ENCODE assay signal across 9 cellular contexts in genomic region chr9:131406567-131407436, GRCh38. TPM values are rescaled to one million over a fixed set of nuclear protein-coding genes. Genes with fewer than 3 reads are reported as not detected.
DNase-seq lines count a peak whose midpoint lies in the region; TF ChIP-seq lines count a peak whose summit lies in the region.
"Had no signal": no experiment of that assay in that cellular context is flagged by ENCODE, and none has a peak within 500 bp of the region (broad histone marks: within the 10 kb centered on the region; RNA-seq: fewer than 3 reads in every experiment).

No MANE protein-coding gene starts in this region.

- WGBS in stomach, 5 donors = 13 to 20% (median 19%) methylated on average over 9 of the region's 9 CpGs

- peak overlapping the region; percentile 44 for H3K4me3 Mint-ChIP-seq in activated naive CD8-positive, alpha-beta T cell treated with anti-CD3 and anti-CD28 coated beads for 36 hours

- intact Hi-C loops in stomach (cut with DNase I; ENCODE audit: low total_unique reads) = no loop called here

- TF ChIP-seq CTCF in stomach (IDR thresholded peaks at IDR 0.05) (no peak), GM10248 (IDR thresholded peaks at IDR 0.05; ENCODE audit: control extremely low read depth, extremely low read depth, low read depth, missing control alignments) (no peak)

- peaks cover 83% of the 10 kb centered on the region for H3K4me1 Mint-ChIP-seq in activated naive CD8-positive, alpha-beta T cell treated with anti-CD3 and anti-CD28 coated beads for 36 hours

- peak overlapping the region; percentile 73 for H3K27ac Mint-ChIP-seq in activated naive CD8-positive, alpha-beta T cell treated with anti-CD3 and anti-CD28 coated beads for 36 hours

- H3K4me1 ChIP-seq in stomach = peaks cover 85 to 100% (median 95%) of the 10 kb centered on the region in 4 donors

- CTCF ChIA-PET in GM10248 (lab: Yijun Ruan, JAX) = interaction anchor here (1.5 to 2.3 kb wide), 2 partner anchors 9 kb away, joined by 4 to 10 read pairs; no protein-coding TSS in a partner anchor

- TF ChIP-seq POLR2A in stomach (IDR thresholded peaks at IDR 0.05) = no peak

- no peak for TF ChIP-seq EP300 in stomach (IDR thresholded peaks at IDR 0.05)

- H3K9me3 Mint-ChIP-seq in activated naive CD8-positive, alpha-beta T cell treated with anti-CD3 and anti-CD28 coated beads for 36 hours = no peaks in the 10 kb centered on the region

- no peaks in the 10 kb centered on the region for H3K9me3 ChIP-seq in stomach
- H3K9me3 ChIP-seq: SJCRH30 had no signal

- peaks cover 12% of the 10 kb centered on the region for H3K36me3 Mint-ChIP-seq in activated naive CD8-positive, alpha-beta T cell treated with anti-CD3 and anti-CD28 coated beads for 36 hours

- POLR2A ChIA-PET in GM10248 (lab: Yijun Ruan, JAX) = interaction anchor here (0.6 to 1.3 kb wide), 2 partner anchors 9 to 879 kb away, joined by 3 to 4 read pairs; no protein-coding TSS in a partner anchor

- H3K27ac ChIP-seq in layer of hippocampus (ENCODE audit: low read depth, low read length) (peak overlapping the region; percentile 53), stomach (peak overlapping the region; percentile 59 to 84 (median 79))
- H3K27ac ChIP-seq: SJCRH30 had no signal

- no peaks in the 10 kb centered on the region for H3K27me3 Mint-ChIP-seq in activated naive CD8-positive, alpha-beta T cell treated with anti-CD3 and anti-CD28 coated beads for 36 hours

- H3K36me3 ChIP-seq in stomach = no peaks in the 10 kb centered on the region

- DNase-seq in NCI-H2107 treated with DMSO at 0.1 percent for 48 hours (lab: John Stamatoyannopoulos, UW; ENCODE audit: unreplicated experiment) = peak; percentile 21
- DNase-seq in NCI-H2107 (lab: John Stamatoyannopoulos, UW) = no peak
- no peak for DNase-seq in activated naive CD8-positive, alpha-beta T cell treated with anti-CD3 and anti-CD28 coated beads for 36 hours
- no peak for DNase-seq in stomach
- DNase-seq in nucleus accumbens (lab: John Stamatoyannopoulos, UW) = no peak
- DNase-seq in GM10248 (ENCODE audit: extremely low spot score) = no peak
- DNase-seq in kidney glomerular epithelial cell (lab: John Stamatoyannopoulos, UW) = no peak
- DNase-seq: SJCRH30 had no signal

- H3K27me3 ChIP-seq in layer of hippocampus (ENCODE audit: control insufficient read depth, insufficient read depth, low read length) (no peaks in the 10 kb centered on the region), stomach (no peaks in the 10 kb centered on the region)
- H3K27me3 ChIP-seq: SJCRH30 had no signal

- H3K4me3 ChIP-seq in stomach = peak overlapping the region; percentile 9 to 34 (median 24)
- H3K4me3 ChIP-seq: SJCRH30 had no signal

RNA-seq across cellular contexts. Expression of gene PRRC2B, which starts 12.9 kb away (rescaled TPM):
- total RNA-seq in activated naive CD8-positive, alpha-beta T cell treated with anti-CD3 and anti-CD28 coated beads for 36 hours = 100 to 1,000 TPM; 128 to 135 TPM
- total RNA-seq in stomach = 100 to 1,000 TPM in 3 of 5 donors, 10 to 100 TPM in 2; 70.6 to 251 (median 135) TPM
- 10 to 100 TPM; 26.3 to 36.4 (median 30.5) TPM for polyA plus RNA-seq in stomach
